ENCODE assay signal across 8 cellular contexts in the genomic region with DNA sequence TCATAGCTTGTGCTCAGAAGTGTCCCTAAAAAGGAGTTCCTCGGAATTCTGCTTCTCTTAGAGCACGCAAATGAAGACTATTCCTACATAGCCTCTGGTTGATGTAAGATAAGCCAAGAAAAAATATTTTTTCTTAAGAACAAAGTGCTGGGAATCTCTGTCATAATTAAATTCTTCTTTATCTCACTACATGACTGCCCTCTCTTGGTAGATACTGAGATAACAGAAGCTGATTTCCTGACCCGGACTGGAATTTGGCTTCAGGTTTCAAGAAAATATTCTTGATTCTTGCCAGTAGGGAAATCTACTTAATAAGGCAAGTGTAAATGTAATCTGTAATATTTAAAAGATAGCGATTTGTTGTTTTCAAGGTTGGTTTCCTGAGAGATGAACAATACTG. TPM values are rescaled to one million over a fixed set of nuclear protein-coding genes. Genes with fewer than 3 reads are reported as not detected.
DNase-seq lines count a peak whose midpoint lies in the region; ATAC-seq and TF ChIP-seq lines count a peak whose summit lies in the region.

No MANE protein-coding gene starts in this region.

- H3K27me3 ChIP-seq in dorsolateral prefrontal cortex, result no peaks in the 10 kb centered on the region
- no peaks in the 10 kb centered on the region for H3K27me3 ChIP-seq in neural cell (ENCODE audit: insufficient read depth, low read depth, low read length)
- H3K27me3 ChIP-seq in stomach, result no peaks in the 10 kb centered on the region

- ATAC-seq in GM18858 (IDR thresholded peaks at IDR 0.05; ENCODE audit: unreplicated experiment) (no peak), GM18868 (IDR thresholded peaks at IDR 0.05; ENCODE audit: unreplicated experiment) (no peak)

- H3K9me3 ChIP-seq in neural cell (ENCODE audit: low read length) (no peaks in the 10 kb centered on the region), stomach (no peaks in the 10 kb centered on the region)

- no peak overlapping the region for H3K27ac ChIP-seq in dorsolateral prefrontal cortex
- no peak overlapping the region for H3K27ac ChIP-seq in neural cell (ENCODE audit: low read length)
- H3K27ac ChIP-seq in stomach, result no peak overlapping the region

- H3K9ac ChIP-seq in neural cell (ENCODE audit: low read length), result no peak overlapping the region

- peak; percentile 27 for TF ChIP-seq CTCF in NB4 (IDR thresholded peaks at IDR 0.05; ENCODE audit: low read depth, low read length)
- peak; percentile 29 to 78 (median 62) for TF ChIP-seq CTCF in dorsolateral prefrontal cortex (IDR thresholded peaks at IDR 0.05 in 54 of 56, conservative IDR thresholded peaks at IDR 0.05 in 2 of 56; ENCODE audit: low read depth in 1 of 56, partially characterized antibody in 56 of 56)
- TF ChIP-seq CTCF in neural cell (IDR thresholded peaks at IDR 0.05; ENCODE audit: poor library complexity, severe bottlenecking), result peak; percentile 84
- TF ChIP-seq CTCF in stomach (IDR thresholded peaks at IDR 0.05), result peak in 3 of 7 experiments; percentile 11 to 27 (median 16)

- intact Hi-C loops in dorsolateral prefrontal cortex (cut with DNase I) (loop anchor here (5.0 to 10.0 kb wide), 2 partner anchors 1070 to 1077 kb away; no protein-coding TSS in a partner anchor), stomach (cut with DNase I; ENCODE audit: low total_unique reads) (no loop called here)

- no peak overlapping the region for H2AFZ ChIP-seq in neural cell (ENCODE audit: low read depth, low read length)

- H3K36me3 ChIP-seq in neural cell (ENCODE audit: insufficient read depth, low read length) (no peaks in the 10 kb centered on the region), stomach (no peaks in the 10 kb centered on the region)

- 13 to 20% (median 20%) methylated on average over 4 of the region's 4 CpGs for WGBS in stomach, 5 donors

- TF ChIP-seq RAD21 in neural cell (conservative IDR thresholded peaks at IDR 0.05), result peak; percentile 89

- H3K79me2 ChIP-seq in neural cell (replicated peaks; ENCODE audit: insufficient read depth, low read length), result no peaks in the 10 kb centered on the region

- TF ChIP-seq POLR2A in NB4 (IDR thresholded peaks at IDR 0.05; ENCODE audit: extremely low read depth, insufficient read length), result no peak
- no peak for TF ChIP-seq POLR2A in stomach (IDR thresholded peaks at IDR 0.05)

- no peak overlapping the region for H3K4me2 ChIP-seq in neural cell (ENCODE audit: low read length)

- H3K4me3 ChIP-seq in NB4 (ENCODE audit: low read depth, low read length) (no peak overlapping the region), dorsolateral prefrontal cortex (no peak overlapping the region), neural cell (ENCODE audit: low read length) (no peak overlapping the region), stomach (no peak overlapping the region)

- no peaks in the 10 kb centered on the region for H3F3A ChIP-seq in neural cell (ENCODE audit: insufficient read depth, low read length, poor library complexity, severe bottlenecking)

- no peaks in the 10 kb centered on the region for H4K20me1 ChIP-seq in neural cell (ENCODE audit: insufficient read depth)

- peaks cover 0 to 9% (median 4%) of the 10 kb centered on the region in 4 donors for H3K4me1 ChIP-seq in stomach

- TF ChIP-seq EP300 in neural cell (conservative IDR thresholded peaks at IDR 0.05; ENCODE audit: poor library complexity, severe bottlenecking), result no peak
- no peak for TF ChIP-seq EP300 in stomach (IDR thresholded peaks at IDR 0.05)

- DNase-seq in DMS53 (lab: John Stamatoyannopoulos, UW) (peak; percentile 42), DMS53 treated with DMSO at 0.1 percent for 48 hours (lab: John Stamatoyannopoulos, UW; ENCODE audit: unreplicated experiment) (no peak), NB4 (ENCODE audit: low read depth) (peak; percentile 44), dorsolateral prefrontal cortex (no peak), stomach (no peak)

- H3K9me2 ChIP-seq in neural cell (ENCODE audit: insufficient read depth, low read length), result no peaks in the 10 kb centered on the region

TF ChIP-seq in neural cell, 6 proteins besides CTCF, POLR2A, EP300 and RAD21:
- no peak for TF ChIP-seq REST (IDR thresholded peaks at IDR 0.05; ENCODE audit: borderline replicate concordance)
- peak; percentile 86 for TF ChIP-seq SMC3 (conservative IDR thresholded peaks at IDR 0.05; ENCODE audit: poor library complexity)
- TF ChIP-seq POLR2AphosphoS5 (IDR thresholded peaks at IDR 0.05), result no peak
- no peak for TF ChIP-seq MXI1 (conservative IDR thresholded peaks at IDR 0.05; ENCODE audit: poor library complexity, severe bottlenecking)

RNA-seq across cellular contexts. Expression of gene SETMAR, which starts 31.3 kb away (rescaled TPM):
- total RNA-seq in dorsolateral prefrontal cortex (10 to 100 TPM; 12.0 to 32.4 (median 18.2) TPM), stomach (10 to 100 TPM in 3 of 5 donors, 1 to 10 TPM in 2; 3.1 to 28.0 (median 10.5) TPM)
- polyA plus RNA-seq in neural cell (37.1 and 41.3 TPM in 2 replicates), stomach (10 to 100 TPM; 11.5 to 15.7 (median 14.9) TPM)
- polyA minus RNA-seq in neural cell, result 52.1 and 54.3 TPM in 2 replicates

Comparison
In these comparisons a context has a peak if more than half of its experiments do, and no peak if none do; other contexts are left out.
1. DNase-seq: peak in DMS53 (single experiment) and NB4 (single experiment); none in DMS53 treated with DMSO at 0.1 percent for 48 hours (single experiment), dorsolateral prefrontal cortex (0 of 10) and stomach (single experiment).